ENCODE assay signal across 16 cellular contexts in the genomic region with DNA sequence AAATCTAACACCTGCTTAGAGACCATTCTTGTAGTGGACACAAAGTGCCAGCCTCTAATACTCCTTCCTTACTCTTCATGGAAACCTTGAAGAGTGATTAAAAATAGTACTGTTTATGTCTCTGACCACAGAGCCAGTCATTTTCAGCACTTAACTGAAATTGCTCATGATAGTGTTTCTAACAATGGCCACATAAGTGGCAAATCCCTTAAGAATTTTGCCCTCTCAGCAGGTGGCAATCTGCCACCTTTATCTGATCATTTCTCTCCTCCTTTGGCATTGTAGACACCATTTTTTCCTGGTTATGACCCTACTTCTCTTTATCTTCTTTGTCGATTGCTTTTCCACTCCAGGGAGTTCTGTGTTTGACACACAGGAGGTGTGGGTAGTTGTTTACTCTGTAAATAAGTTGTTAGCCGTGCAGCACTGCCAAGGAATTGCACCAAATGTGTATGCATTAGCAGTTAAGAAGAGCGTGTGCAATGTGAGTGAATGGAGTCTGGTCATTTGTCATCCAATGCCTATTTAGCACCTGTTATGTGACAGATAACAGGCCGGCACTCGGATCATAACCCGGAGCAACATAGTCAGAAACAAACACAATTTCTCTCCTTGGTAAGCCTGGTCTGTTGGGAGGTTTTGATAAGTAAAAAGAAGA. TPM values are rescaled to one million over a fixed set of nuclear protein-coding genes. Genes with fewer than 3 reads are reported as not detected.
DNase-seq lines count a peak whose midpoint lies in the region; ATAC-seq, FAIRE-seq and TF ChIP-seq lines count a peak whose summit lies in the region.
"Had no signal": no experiment of that assay in that cellular context is flagged by ENCODE, and none has a peak within 500 bp of the region (broad histone marks: within the 10 kb centered on the region; RNA-seq: fewer than 3 reads in every experiment).

No MANE protein-coding gene starts in this region.

- peaks cover 0 to 13% (median 7%) of the 10 kb centered on the region in 4 donors for H3K4me1 ChIP-seq in liver (ENCODE audit: control insufficient read depth in 4 of 4, insufficient read depth in 4 of 4, low read length in 3 of 4)
- H3K4me1 ChIP-seq in HepG2 (ENCODE audit: insufficient read depth, low read length), result no peaks in the 10 kb centered on the region
- H3K4me1 ChIP-seq in PC-3 (ENCODE audit: insufficient read depth, low read length), result peaks cover 21% of the 10 kb centered on the region
- H3K4me1 ChIP-seq in upper lobe of right lung, result no peaks in the 10 kb centered on the region
- H3K4me1 ChIP-seq in naive thymus-derived CD4-positive, alpha-beta T cell (ENCODE audit: control insufficient read depth in 2 of 2, insufficient read depth in 2 of 2, low read length in 2 of 2), result peaks cover 0 to 12% of the 10 kb centered on the region in 2 donors

- POLR2A ChIA-PET in HepG2 (lab: Yijun Ruan, JAX), result no interaction called here
- POLR2A ChIA-PET in PC-3 (lab: Charles Lee; ENCODE audit: unreplicated experiment), result no interaction called here
- POLR2A ChIA-PET in naive thymus-derived CD4-positive, alpha-beta T cell (lab: Charles Lee), result no interaction called here

- no peaks in the 10 kb centered on the region for H3K79me2 ChIP-seq in HepG2 (ENCODE audit: insufficient read depth, low read length)
- H3K79me2 ChIP-seq in PC-3 (ENCODE audit: low read length), result no peaks in the 10 kb centered on the region

- no peaks in the 10 kb centered on the region for H3K9me2 ChIP-seq in PC-3 (replicated peaks; ENCODE audit: low read length)

- H3K36me3 ChIP-seq in liver (ENCODE audit: control insufficient read depth in 4 of 4, insufficient read depth in 3 of 4, low read depth in 1 of 4, low read length in 3 of 4) (no peaks in the 10 kb centered on the region), HepG2 (replicated peaks in 1 of 2; ENCODE audit: control insufficient read depth in 1 of 2, insufficient read depth in 2 of 2, low read length in 2 of 2) (no peaks in the 10 kb centered on the region), PC-3 (ENCODE audit: low read depth, low read length) (no peaks in the 10 kb centered on the region), upper lobe of right lung (no peaks in the 10 kb centered on the region)
- no peaks in the 10 kb centered on the region for H3K36me3 ChIP-seq in naive thymus-derived CD4-positive, alpha-beta T cell (ENCODE audit: control insufficient read depth in 2 of 3, insufficient read depth in 3 of 3, low read length in 3 of 3)

- ATAC-seq in HepG2, result no peak
- ATAC-seq in PC-3, result no peak
- peak; percentile 23 for ATAC-seq in upper lobe of right lung
- no peak for ATAC-seq in naive thymus-derived CD4-positive, alpha-beta T cell
- ATAC-seq in natural killer cell, result no peak
- ATAC-seq: HCT116; stimulated activated memory B cell treated with anti-CD40 and anti-IgM and Interleukin-4, amounts not matched to agents 10 μg/mL and 1 μg/mL and 100 μg/mL, for 72 hours had no signal

- intact Hi-C loops in HepG2 (cut with micrococcal nuclease; ENCODE audit: unreplicated experiment) (no loop called here), PC-3 (cut with micrococcal nuclease) (no loop called here), upper lobe of right lung (cut with DNase I) (no loop called here), natural killer cell (cut with micrococcal nuclease) (no loop called here)
- intact Hi-C loops in naive thymus-derived CD4-positive, alpha-beta T cell (cut with micrococcal nuclease), result no loop called here

- TF ChIP-seq EP300 in HepG2 (IDR thresholded peaks at IDR 0.05; ENCODE audit: low read depth in 2 of 2, low read length in 2 of 2) (no peak), HepG2 (CRISPR knock-in tag; IDR thresholded peaks at IDR 0.05; ENCODE audit: borderline replicate concordance) (no peak)

- no peak overlapping the region for H3K9ac ChIP-seq in liver (ENCODE audit: low read depth in 1 of 2, low read length in 2 of 2)
- H3K9ac ChIP-seq in HepG2 (ENCODE audit: insufficient read depth, low read depth, low read length), result no peak overlapping the region
- H3K9ac ChIP-seq in PC-3 (ENCODE audit: low read length), result no peak overlapping the region

- in situ Hi-C loops in HepG2 (cut with HindIII; ENCODE audit: extremely low pct_ligation_motif_present, low pct_unique_long_range_greater_than_20kb), result no loop called here

- H3K9me3 Mint-ChIP-seq in naive thymus-derived CD4-positive, alpha-beta T cell, result peaks cover 0 to under 1% (median 0%) of the 10 kb centered on the region in 11 donors
- no peaks in the 10 kb centered on the region for H3K9me3 Mint-ChIP-seq in natural killer cell
- H3K9me3 Mint-ChIP-seq: immature natural killer cell; stimulated activated memory B cell treated with anti-CD40 and anti-IgM and Interleukin-4, amounts not matched to agents 10 μg/mL and 1 μg/mL and 100 μg/mL, for 72 hours had no signal

- DNase-seq in HepG2 (ENCODE audit: low spot score), result no peak
- DNase-seq in PC-3, result peak; percentile 40
- DNase-seq in upper lobe of right lung, result no peak
- no peak for DNase-seq in naive thymus-derived CD4-positive, alpha-beta T cell
- no peak for DNase-seq in natural killer cell
- no peak for DNase-seq in OCI-M2 (lab: John Stamatoyannopoulos, UW; ENCODE audit: unreplicated experiment)
- DNase-seq: activated effector memory CD4-positive, alpha-beta T cell treated with anti-CD3 and anti-CD28 coated beads, Interleukin-2, amount 50 U/mL, for 16 hours; effector CD4-positive, alpha-beta T cell; EL; foreskin melanocyte; immature natural killer cell; stimulated activated CD4-positive, alpha-beta T cell treated with anti-CD3 and anti-CD28 coated beads, Interleukin-4, amount 100 ng/mL, for 24 hours had no signal

- no peaks in the 10 kb centered on the region for H3F3A ChIP-seq in PC-3 (ENCODE audit: low read length, unreplicated experiment)

- H3K36me3 Mint-ChIP-seq in naive thymus-derived CD4-positive, alpha-beta T cell, result no peaks in the 10 kb centered on the region
- no peaks in the 10 kb centered on the region for H3K36me3 Mint-ChIP-seq in natural killer cell
- H3K36me3 Mint-ChIP-seq: immature natural killer cell; stimulated activated memory B cell treated with anti-CD40 and anti-IgM and Interleukin-4, amounts not matched to agents 10 μg/mL and 1 μg/mL and 100 μg/mL, for 72 hours had no signal

- BruUV-seq in HepG2 (replicated peaks; lab: Mats Ljungman, UMichigan), result no TSS peak
- BruUV-seq in PC-3 (replicated peaks; lab: Mats Ljungman, UMichigan), result no TSS peak

- peak in 1 of 2 donors; percentile 28 for TF ChIP-seq RAD21 in liver (IDR thresholded peaks at IDR 0.05)
- no peak for TF ChIP-seq RAD21 in HepG2 (CRISPR knock-in tag; IDR thresholded peaks at IDR 0.05)

- no peak overlapping the region for H3K4me3 Mint-ChIP-seq in naive thymus-derived CD4-positive, alpha-beta T cell
- H3K4me3 Mint-ChIP-seq in natural killer cell, result no peak overlapping the region
- H3K4me3 Mint-ChIP-seq: immature natural killer cell; stimulated activated memory B cell treated with anti-CD40 and anti-IgM and Interleukin-4, amounts not matched to agents 10 μg/mL and 1 μg/mL and 100 μg/mL, for 72 hours had no signal

- H3K4me1 Mint-ChIP-seq in naive thymus-derived CD4-positive, alpha-beta T cell, result peaks cover 8 to 22% (median 20%) of the 10 kb centered on the region in 7 donors
- H3K4me1 Mint-ChIP-seq in natural killer cell, result peaks cover 21 to 24% of the 10 kb centered on the region in 2 donors

- no peak overlapping the region for H2AFZ ChIP-seq in HepG2 (ENCODE audit: low read length)
- H2AFZ ChIP-seq in PC-3 (ENCODE audit: low read length), result no peak overlapping the region

- H4K20me1 ChIP-seq in HepG2 (ENCODE audit: insufficient read depth, low read length) (no peaks in the 10 kb centered on the region), PC-3 (ENCODE audit: low read length) (no peaks in the 10 kb centered on the region)

- H3K27ac ChIP-seq in liver (ENCODE audit: low read depth in 1 of 2, low read length in 2 of 2) (no peak overlapping the region), HepG2 (ENCODE audit: extremely low read length, insufficient read depth, low read length) (no peak overlapping the region), PC-3 (ENCODE audit: low read length) (no peak overlapping the region), upper lobe of right lung (no peak overlapping the region)
- no peak overlapping the region for H3K27ac ChIP-seq in naive thymus-derived CD4-positive, alpha-beta T cell (ENCODE audit: low read depth, low read length)

- no peak for FAIRE-seq in HepG2 (lab: Jason Lieb, UNC)
- FAIRE-seq in islet of Langerhans (lab: Jason Lieb, UNC), result peak; percentile 41

- H3K27me3 Mint-ChIP-seq in naive thymus-derived CD4-positive, alpha-beta T cell, result peaks cover 0 to 6% (median 3%) of the 10 kb centered on the region in 5 donors
- peaks cover 0 to 8% of the 10 kb centered on the region in 2 donors for H3K27me3 Mint-ChIP-seq in natural killer cell (ENCODE audit: low read depth in 2 of 2)

- H3K4me2 ChIP-seq in HepG2 (ENCODE audit: low read depth, low read length) (no peak overlapping the region), PC-3 (ENCODE audit: low read length) (no peak overlapping the region)

- TF ChIP-seq POLR2A in HepG2 (IDR thresholded peaks at IDR 0.05; ENCODE audit: insufficient read depth in 1 of 2, low read depth in 2 of 2, low read length in 2 of 2), result no peak

- no peak overlapping the region for H3K27ac Mint-ChIP-seq in naive thymus-derived CD4-positive, alpha-beta T cell
- H3K27ac Mint-ChIP-seq in natural killer cell, result no peak overlapping the region
- H3K27ac Mint-ChIP-seq: immature natural killer cell; stimulated activated memory B cell treated with anti-CD40 and anti-IgM and Interleukin-4, amounts not matched to agents 10 μg/mL and 1 μg/mL and 100 μg/mL, for 72 hours had no signal

- 36% methylated on average over 6 of the region's 6 CpGs for WGBS in liver
- WGBS in HepG2 (ENCODE audit: low lambda C conversion rate), result 5% methylated on average over 6 of the region's 6 CpGs

- CTCF ChIA-PET in HepG2 (lab: Yijun Ruan, JAX; ENCODE audit: low intra/inter-chr PET ratio, low total read pairs) (interaction anchor here (4.0 kb wide), 1 partner anchor 598 kb away, joined by 38 read pairs; no protein-coding TSS in a partner anchor), PC-3 (lab: Charles Lee) (no interaction called here)
- CTCF ChIA-PET in naive thymus-derived CD4-positive, alpha-beta T cell (lab: Charles Lee), result interaction anchor here (0.7 kb wide), 1 partner anchor 203 kb away, joined by 3 read pairs; no protein-coding TSS in a partner anchor

- H3K9me3 ChIP-seq in liver (ENCODE audit: control insufficient read depth in 4 of 4, low read length in 3 of 4) (no peaks in the 10 kb centered on the region), HepG2 (ENCODE audit: low read length) (no peaks in the 10 kb centered on the region), PC-3 (ENCODE audit: low read length) (no peaks in the 10 kb centered on the region), upper lobe of right lung (no peaks in the 10 kb centered on the region)
- no peaks in the 10 kb centered on the region for H3K9me3 ChIP-seq in naive thymus-derived CD4-positive, alpha-beta T cell (ENCODE audit: control insufficient read depth in 2 of 3, low read length in 3 of 3)

- H3K27me3 ChIP-seq in liver (ENCODE audit: control insufficient read depth in 4 of 4, insufficient read depth in 4 of 4, low read length in 3 of 4) (no peaks in the 10 kb centered on the region), HepG2 (ENCODE audit: control insufficient read depth in 1 of 2, insufficient read depth in 2 of 2, low read length in 2 of 2) (no peaks in the 10 kb centered on the region; a peak in 1 of 5 replicates), PC-3 (ENCODE audit: low read length) (no peaks in the 10 kb centered on the region), upper lobe of right lung (no peaks in the 10 kb centered on the region)
- H3K27me3 ChIP-seq in naive thymus-derived CD4-positive, alpha-beta T cell (ENCODE audit: control insufficient read depth in 2 of 2, insufficient read depth in 2 of 2, low read length in 2 of 2), result no peaks in the 10 kb centered on the region

- TF ChIP-seq CTCF in liver (IDR thresholded peaks at IDR 0.05; ENCODE audit: low read depth, low read length, missing input control), result no peak
- no peak for TF ChIP-seq CTCF in HepG2 (CRISPR knock-in tag; IDR thresholded peaks at IDR 0.05)
- no peak for TF ChIP-seq CTCF in PC-3 (conservative IDR thresholded peaks at IDR 0.05; ENCODE audit: low read depth, low read length)
- no peak for TF ChIP-seq CTCF in upper lobe of right lung (IDR thresholded peaks at IDR 0.05)
- TF ChIP-seq CTCF in natural killer cell (IDR thresholded peaks at IDR 0.05), result no peak

- no peak overlapping the region for H3K4me3 ChIP-seq in liver (ENCODE audit: low read depth in 1 of 3, low read length in 3 of 3)
- H3K4me3 ChIP-seq in HepG2 (replicated peaks in 1 of 3; ENCODE audit: insufficient read depth in 1 of 3, low read depth in 2 of 3, low read length in 3 of 3), result no peak overlapping the region
- H3K4me3 ChIP-seq in PC-3 (ENCODE audit: low read length), result no peak overlapping the region
- H3K4me3 ChIP-seq in upper lobe of right lung, result no peak overlapping the region
- no peak overlapping the region for H3K4me3 ChIP-seq in naive thymus-derived CD4-positive, alpha-beta T cell (ENCODE audit: low read length)

RNA-seq across cellular contexts. Expression of a gene that starts 36.8 kb away (rescaled TPM):
- total RNA-seq in liver (10 to 100 TPM; 53.2 to 61.2 TPM), HepG2 (2016; rRNA removed; fragmentation: Illumina TruSeq; extraction: Trizol) (66.9 and 92.2 TPM in 2 replicates), PC-3 (2014; rRNA removed) (13.4 and 17.1 TPM in 2 replicates), upper lobe of right lung (48.6 TPM), natural killer cell (10 to 100 TPM; 53.3 to 90.2 (median 53.6) TPM)
- polyA plus RNA-seq in liver (10 to 100 TPM; 10.1 to 15.0 TPM), HepG2 (2011; rRNA removed) (27.4 and 37.0 TPM in 2 replicates)
- total RNA-seq in HepG2 (2016; cell fraction: cytosol; rRNA removed; fragmentation: Illumina TruSeq; extraction: Trizol; ENCODE audit: low read depth), result 7.4 and 7.8 TPM in 2 replicates
- total RNA-seq in HepG2 (2016; cell fraction: insoluble cytoplasmic fraction; rRNA removed; fragmentation: Illumina TruSeq; extraction: Trizol), result 66.5 and 97.1 TPM in 2 replicates
- 21.3 and 22.8 TPM in 2 replicates for total RNA-seq in HepG2 (2016; cell fraction: membrane; rRNA removed; fragmentation: Illumina TruSeq; extraction: Trizol)
- 67.3 and 73.5 TPM in 2 replicates for total RNA-seq in HepG2 (2016; cell fraction: nucleus; rRNA removed; fragmentation: Illumina TruSeq; extraction: Trizol)
- polyA plus RNA-seq in HepG2 (2011; cell fraction: cytosol; rRNA removed), result 7.5 and 15.9 TPM in 2 replicates
- polyA plus RNA-seq in HepG2 (2011; cell fraction: nucleus; rRNA removed), result 31.7 and 60.0 TPM in 2 replicates
- 39.3 and 40.0 TPM in 2 replicates for polyA plus RNA-seq in HepG2 (2012)
- 2.5 and 2.6 TPM in 2 replicates for polyA plus RNA-seq in HepG2 (2016; cell fraction: cytosol; fragmentation: Illumina TruSeq; extraction: Trizol; ENCODE audit: low read depth)
- 52.5 and 58.1 TPM in 2 replicates for polyA plus RNA-seq in HepG2 (2016; cell fraction: insoluble cytoplasmic fraction; fragmentation: Illumina TruSeq; extraction: Trizol; ENCODE audit: low read depth)
- 7.8 and 8.0 TPM in 2 replicates for polyA plus RNA-seq in HepG2 (2016; cell fraction: membrane; fragmentation: Illumina TruSeq; extraction: Trizol; ENCODE audit: low read depth)
- 105 and 107 TPM in 2 replicates for polyA plus RNA-seq in HepG2 (2016; cell fraction: nucleus; fragmentation: Illumina TruSeq; extraction: Trizol; ENCODE audit: insufficient read depth, low read depth)
- 15.2 and 24.2 TPM in 2 replicates for polyA minus RNA-seq in HepG2 (2011; rRNA and poly(A)+ RNA removed; ENCODE audit: low replicate concordance)
- 14.2 and 19.3 TPM in 2 replicates for polyA minus RNA-seq in HepG2 (2011; cell fraction: cytosol; rRNA and poly(A)+ RNA removed)
- polyA minus RNA-seq in HepG2 (2011; cell fraction: nucleus; rRNA and poly(A)+ RNA removed), result 53.0 and 82.6 TPM in 2 replicates
- total RNA-seq in naive thymus-derived CD4-positive, alpha-beta T cell, result 10 to 100 TPM; 11.1 to 70.8 (median 17.1) TPM
- polyA plus RNA-seq in naive thymus-derived CD4-positive, alpha-beta T cell, result 1 to 10 TPM; 3.7 to 6.5 TPM
